ENCODE assay signal across 1 cellular context in genomic region chr7:25032774-25033743, GRCh38.
TF ChIP-seq lines count a peak whose summit lies in the region.

No MANE protein-coding gene starts in this region.

TF ChIP-seq in K562, 482 proteins besides CTCF, POLR2A, EP300 and RAD21:
- TF ChIP-seq ZNF407 (IDR thresholded peaks at IDR 0.05; ENCODE audit: low read depth), result no peak
- TF ChIP-seq ETV1 (tag; conservative IDR thresholded peaks at IDR 0.05; ENCODE audit: low read depth), result no peak
- TF ChIP-seq HDAC8 (tag; IDR thresholded peaks at IDR 0.05), result no peak
- no peak for TF ChIP-seq CHCHD3 (CRISPR knock-in tag; IDR thresholded peaks at IDR 0.05)
- no peak for TF ChIP-seq FOS (IDR thresholded peaks at IDR 0.05; ENCODE audit: extremely low read depth, insufficient read length)
- no peak for TF ChIP-seq ZNF766 (CRISPR knock-in tag; conservative IDR thresholded peaks at IDR 0.05)
- no peak for TF ChIP-seq STAG1 (CRISPR knock-in tag; IDR thresholded peaks at IDR 0.05; ENCODE audit: borderline replicate concordance)
- no peak for TF ChIP-seq LEF1 (IDR thresholded peaks at IDR 0.05)
- TF ChIP-seq KDM4B (IDR thresholded peaks at IDR 0.05; ENCODE audit: borderline replicate concordance in 2 of 2, low read depth in 1 of 2), result no peak
- TF ChIP-seq ZNF174 (CRISPR knock-in tag; IDR thresholded peaks at IDR 0.05), result no peak
- TF ChIP-seq GTF3C2 (IDR thresholded peaks at IDR 0.05; ENCODE audit: borderline replicate concordance, extremely low read depth, insufficient read length), result no peak
- TF ChIP-seq, protein P1, sequence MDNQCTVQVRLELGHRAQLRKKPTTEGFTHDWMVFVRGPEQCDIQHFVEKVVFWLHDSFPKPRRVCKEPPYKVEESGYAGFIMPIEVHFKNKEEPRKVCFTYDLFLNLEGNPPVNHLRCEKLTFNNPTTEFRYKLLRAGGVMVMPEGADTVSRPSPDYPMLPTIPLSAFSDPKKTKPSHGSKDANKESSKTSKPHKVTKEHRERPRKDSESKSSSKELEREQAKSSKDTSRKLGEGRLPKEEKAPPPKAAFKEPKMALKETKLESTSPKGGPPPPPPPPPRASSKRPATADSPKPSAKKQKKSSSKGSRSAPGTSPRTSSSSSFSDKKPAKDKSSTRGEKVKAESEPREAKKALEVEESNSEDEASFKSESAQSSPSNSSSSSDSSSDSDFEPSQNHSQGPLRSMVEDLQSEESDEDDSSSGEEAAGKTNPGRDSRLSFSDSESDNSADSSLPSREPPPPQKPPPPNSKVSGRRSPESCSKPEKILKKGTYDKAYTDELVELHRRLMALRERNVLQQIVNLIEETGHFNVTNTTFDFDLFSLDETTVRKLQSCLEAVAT (IDR thresholded peaks at IDR 0.05), result no peak
- no peak for TF ChIP-seq THRAP3 (IDR thresholded peaks at IDR 0.05; ENCODE audit: borderline replicate concordance)
- TF ChIP-seq NKRF (IDR thresholded peaks at IDR 0.05; ENCODE audit: borderline replicate concordance), result no peak
- no peak for TF ChIP-seq ZNF3 (CRISPR knock-in tag; IDR thresholded peaks at IDR 0.05)
- TF ChIP-seq ZNF644 (tag; IDR thresholded peaks at IDR 0.05; ENCODE audit: low read depth), result no peak
- TF ChIP-seq, protein P2, sequence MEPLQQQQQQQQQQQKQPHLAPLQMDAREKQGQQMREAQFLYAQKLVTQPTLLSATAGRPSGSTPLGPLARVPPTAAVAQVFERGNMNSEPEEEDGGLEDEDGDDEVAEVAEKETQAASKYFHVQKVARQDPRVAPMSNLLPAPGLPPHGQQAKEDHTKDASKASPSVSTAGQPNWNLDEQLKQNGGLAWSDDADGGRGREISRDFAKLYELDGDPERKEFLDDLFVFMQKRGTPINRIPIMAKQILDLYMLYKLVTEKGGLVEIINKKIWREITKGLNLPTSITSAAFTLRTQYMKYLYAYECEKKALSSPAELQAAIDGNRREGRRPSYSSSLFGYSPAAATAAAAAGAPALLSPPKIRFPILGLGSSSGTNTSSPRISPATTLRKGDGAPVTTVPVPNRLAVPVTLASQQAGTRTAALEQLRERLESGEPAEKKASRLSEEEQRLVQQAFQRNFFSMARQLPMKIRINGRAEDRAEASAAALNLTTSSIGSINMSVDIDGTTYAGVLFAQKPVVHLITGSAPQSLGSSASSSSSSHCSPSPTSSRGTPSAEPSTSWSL (CRISPR knock-in tag; IDR thresholded peaks at IDR 0.05; ENCODE audit: borderline replicate concordance), result no peak
- TF ChIP-seq SP1 (CRISPR knock-in tag; IDR thresholded peaks at IDR 0.05), result no peak
- no peak for TF ChIP-seq ZNF316 (IDR thresholded peaks at IDR 0.05)
- TF ChIP-seq, protein P3, sequence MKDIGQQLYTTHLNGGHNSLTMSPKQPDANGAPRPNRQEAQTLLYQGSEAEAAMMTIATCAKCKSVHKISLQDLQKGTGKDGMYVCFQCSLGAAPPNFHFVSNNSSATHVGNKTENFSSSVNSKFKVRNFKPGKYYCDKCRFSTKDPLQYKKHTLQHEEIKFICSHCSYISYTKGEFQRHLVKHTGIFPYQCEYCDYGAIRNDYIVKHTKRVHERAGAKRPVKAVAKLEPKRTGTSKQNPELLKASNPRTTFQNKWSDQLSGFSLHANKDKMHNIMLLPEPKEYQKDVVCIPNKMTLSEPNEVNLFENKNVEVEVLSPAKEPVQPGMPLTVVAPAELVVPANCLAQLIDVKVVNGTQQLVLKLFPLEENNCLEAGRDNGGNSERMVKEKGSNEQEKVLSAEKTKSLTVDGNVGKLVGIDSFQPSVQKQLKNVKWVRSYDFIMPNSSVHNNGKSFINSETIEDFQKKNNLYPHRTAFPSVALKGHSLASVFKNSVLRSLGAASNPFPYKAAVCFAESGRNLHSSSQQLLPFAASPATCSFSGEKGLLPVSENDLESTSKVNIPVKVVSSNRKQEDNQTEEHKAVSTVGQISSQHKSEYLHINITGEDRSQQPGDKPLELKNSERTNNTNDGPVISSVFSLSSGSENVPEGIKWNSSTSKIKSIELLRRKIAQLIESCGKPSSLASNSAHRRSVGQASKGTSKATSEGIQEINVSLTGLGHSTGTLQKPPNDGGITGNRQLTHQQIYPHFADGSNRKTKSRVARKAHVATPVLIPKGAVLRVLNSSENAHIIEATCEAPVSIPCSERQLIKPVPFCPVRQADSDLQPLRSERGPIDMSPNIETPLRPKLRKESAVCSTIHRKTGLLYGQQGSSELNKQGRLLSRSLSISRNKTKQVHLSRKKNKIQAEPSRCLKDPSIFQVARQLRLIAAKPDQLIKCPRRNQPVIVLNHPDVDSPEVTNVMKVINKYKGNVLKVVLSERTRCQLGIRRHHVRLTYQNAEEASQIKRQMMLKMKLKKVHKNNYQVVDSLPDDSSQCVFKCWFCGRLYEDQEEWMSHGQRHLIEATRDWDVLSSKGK (CRISPR knock-in tag; IDR thresholded peaks at IDR 0.05), result no peak
